8 cellular contexts compared by ENCODE assay signal in the genomic region with DNA sequence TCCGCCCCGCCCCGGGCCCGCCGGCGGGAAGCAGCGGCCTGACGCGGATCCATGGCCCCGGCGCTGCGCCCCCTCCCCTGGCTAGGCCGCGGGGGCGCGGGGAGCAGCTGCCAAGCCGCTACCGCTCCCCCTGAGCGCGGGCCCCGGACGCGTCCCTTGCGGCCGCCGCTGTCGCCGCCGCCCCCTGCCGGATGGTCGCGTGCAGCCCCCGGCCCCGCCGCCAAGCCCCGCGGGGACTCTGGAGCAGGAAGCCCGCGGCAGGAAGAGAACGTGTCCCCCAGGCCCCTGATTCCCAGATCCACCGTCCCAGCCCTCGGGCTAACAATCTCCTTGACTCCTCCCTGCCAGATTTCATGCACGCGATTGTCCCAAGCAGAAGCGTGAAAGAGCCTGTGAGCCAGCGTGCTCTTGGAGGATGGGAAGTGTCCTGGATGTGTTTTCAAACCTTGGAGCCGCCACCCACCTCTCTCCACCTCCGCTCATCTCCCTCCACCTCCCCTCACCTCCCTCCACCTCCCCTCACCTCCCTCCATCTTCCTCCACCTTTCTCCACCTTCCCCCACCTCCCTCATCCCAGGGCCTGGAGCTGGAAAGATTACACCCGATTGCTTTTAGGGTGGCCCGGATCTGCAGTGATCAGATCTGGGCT. TPM values are rescaled to one million over a fixed set of nuclear protein-coding genes. Genes with fewer than 3 reads are reported as not detected.
DNase-seq lines count a peak whose midpoint lies in the region; ATAC-seq and TF ChIP-seq lines count a peak whose summit lies in the region.

No MANE protein-coding gene starts in this region.

- TF ChIP-seq CTCF in fibroblast of pulmonary artery (IDR thresholded peaks at IDR 0.05; ENCODE audit: low read length, missing control alignments) (no peak), neural cell (IDR thresholded peaks at IDR 0.05; ENCODE audit: poor library complexity, severe bottlenecking) (peak; percentile 27), tibial artery (IDR thresholded peaks at IDR 0.05) (peak; percentile 9 to 32)

- intact Hi-C loops in tibial artery (cut with DNase I; ENCODE audit: low total_unique reads) = loop anchor here (5.0 kb wide), 1 partner anchor 231 kb away; the partner anchor contains the start of gene ARHGAP21

- H3K4me3 ChIP-seq in fibroblast of pulmonary artery (replicated peaks; ENCODE audit: low read depth, low read length) (peak overlapping the region; percentile 32), neural cell (ENCODE audit: low read length) (peak overlapping the region; percentile 55), tibial artery (peak overlapping the region; percentile 61 to 82)

- peak overlapping the region; percentile 9 for H3K9ac ChIP-seq in neural cell (ENCODE audit: low read length)

- H3K27me3 ChIP-seq in neural cell (ENCODE audit: insufficient read depth, low read depth, low read length) (peaks cover 4% of the 10 kb centered on the region), tibial artery (no peaks in the 10 kb centered on the region)

- H3F3A ChIP-seq in neural cell (ENCODE audit: insufficient read depth, low read length, poor library complexity, severe bottlenecking) = no peaks in the 10 kb centered on the region

- peaks cover 0 to 23% (median 12%) of the 10 kb centered on the region in 4 donors for H3K4me1 ChIP-seq in tibial artery

- no peaks in the 10 kb centered on the region for H3K36me3 ChIP-seq in neural cell (ENCODE audit: insufficient read depth, low read length)
- no peaks in the 10 kb centered on the region for H3K36me3 ChIP-seq in tibial artery

- no peak overlapping the region for H3K4me2 ChIP-seq in neural cell (ENCODE audit: low read length)

- peak overlapping the region; percentile 12 for H2AFZ ChIP-seq in neural cell (ENCODE audit: low read depth, low read length)

- H3K9me2 ChIP-seq in neural cell (ENCODE audit: insufficient read depth, low read length) = no peaks in the 10 kb centered on the region

- no peaks in the 10 kb centered on the region for H3K79me2 ChIP-seq in neural cell (replicated peaks; ENCODE audit: insufficient read depth, low read length)

- TF ChIP-seq EP300 in neural cell (conservative IDR thresholded peaks at IDR 0.05; ENCODE audit: poor library complexity, severe bottlenecking) = no peak

- TF ChIP-seq RAD21 in neural cell (conservative IDR thresholded peaks at IDR 0.05) = no peak

- DNase-seq in NCI-H2107 treated with DMSO at 0.1 percent for 48 hours (lab: John Stamatoyannopoulos, UW; ENCODE audit: unreplicated experiment) (peak; percentile 11), NCI-H2107 (lab: John Stamatoyannopoulos, UW) (no peak), NCI-H748 treated with DMSO at 0.1 percent for 48 hours (lab: John Stamatoyannopoulos, UW) (peak; percentile 7), fibroblast of pulmonary artery (ENCODE audit: low read depth) (peak; percentile 69), tibial artery (peak in 1 of 2 donors; percentile 50)
- DNase-seq in activated effector memory CD4-positive, alpha-beta T cell treated with anti-CD3 and anti-CD28 coated beads, Interleukin-2, amount 50 U/mL, for 16 hours = peak; percentile 81

- H4K20me1 ChIP-seq in neural cell (ENCODE audit: insufficient read depth) = no peaks in the 10 kb centered on the region

- H3K27ac ChIP-seq in neural cell (ENCODE audit: low read length) (no peak overlapping the region), tibial artery (peak overlapping the region; percentile 69 to 71)

- ATAC-seq in HG02763 (IDR thresholded peaks at IDR 0.05; ENCODE audit: unreplicated experiment) = peak; percentile 73

- H3K9me3 ChIP-seq in neural cell (ENCODE audit: low read length) (no peaks in the 10 kb centered on the region), tibial artery (no peaks in the 10 kb centered on the region)

TF ChIP-seq in neural cell, 6 proteins besides CTCF, POLR2A, EP300 and RAD21:
- TF ChIP-seq SMC3 (conservative IDR thresholded peaks at IDR 0.05; ENCODE audit: poor library complexity) (peak; percentile 20), REST (IDR thresholded peaks at IDR 0.05; ENCODE audit: borderline replicate concordance) (no peak)

RNA-seq across cellular contexts. Expression of gene PRTFDC1, which starts 0.4 kb away (rescaled TPM):
- polyA plus RNA-seq in neural cell = 3.4 and 4.5 TPM in 2 replicates
- 1.9 TPM in 2 replicates for polyA minus RNA-seq in neural cell
